Comparison of ENCODE assay signal across 9 cellular contexts in the genomic region with DNA sequence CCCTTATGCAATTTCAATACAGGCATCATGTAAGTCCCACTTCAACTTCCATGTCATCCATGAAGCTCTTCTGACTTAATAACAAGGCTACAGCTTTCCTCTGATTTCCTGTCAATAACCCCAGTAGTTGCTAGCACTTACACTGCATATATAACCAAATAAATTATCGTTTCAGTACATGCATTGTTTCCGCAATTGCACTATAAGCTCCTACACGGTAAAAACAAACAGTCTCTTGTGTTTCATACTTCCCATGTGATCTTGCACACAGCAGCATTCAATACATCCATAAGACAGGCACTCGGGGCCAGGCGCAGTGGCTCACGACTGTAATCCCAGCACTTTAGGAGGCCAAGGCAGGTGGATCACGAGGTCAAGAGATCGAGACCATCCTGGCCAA.
"Had no signal": no experiment of that assay in that cellular context is flagged by ENCODE, and none has a peak within 500 bp of the region (broad histone marks: within the 10 kb centered on the region; RNA-seq: fewer than 3 reads in every experiment).

No MANE protein-coding gene starts in this region.

- H3K27ac Mint-ChIP-seq: H9, IgD-negative memory B cell had no signal

- H3K4me2 ChIP-seq: KMS-11 had no signal

- DNase-seq: GM23248, GOT3, H9, HCEC 1CT, KBM-7 had no signal

- H3K9me3 Mint-ChIP-seq: H9, IgD-negative memory B cell had no signal

- H3K27me3 Mint-ChIP-seq: IgD-negative memory B cell had no signal

- H2AFZ ChIP-seq: GM23248 had no signal

- H3K27ac ChIP-seq: GM23248, KMS-11 had no signal

- ATAC-seq: HepG2 had no signal

- FAIRE-seq: H54, HepG2 had no signal

- H3K4me3 ChIP-seq: GM23248 had no signal

- H3K4me3 Mint-ChIP-seq: H9, IgD-negative memory B cell had no signal

- H3K9ac ChIP-seq: GM23248, KMS-11 had no signal
